Comparison of ENCODE assay signal across 1 cellular context in the genomic region with DNA sequence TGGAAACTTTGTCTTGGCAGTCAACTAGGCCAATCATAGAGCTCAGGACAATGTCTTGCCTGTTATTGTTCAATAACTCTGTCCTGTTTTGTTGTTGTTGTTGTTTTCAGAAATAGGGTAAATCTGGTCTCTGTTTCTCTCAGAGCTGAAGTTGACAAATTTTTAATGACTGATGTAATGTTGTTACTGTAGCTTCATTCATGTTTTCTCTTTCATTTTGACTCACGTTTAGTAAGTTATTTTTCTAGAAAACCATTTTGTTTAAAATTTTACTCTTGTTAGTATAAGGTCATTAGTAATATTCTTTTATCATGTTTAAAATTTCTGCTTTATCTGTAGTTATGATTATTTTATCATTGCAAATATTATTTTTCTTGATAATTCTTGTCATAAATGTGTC.
TF ChIP-seq lines count a peak whose summit lies in the region.

No MANE protein-coding gene starts in this region.

TF ChIP-seq in GM12878, 131 proteins besides CTCF, POLR2A, EP300 and RAD21:
- TF ChIP-seq HDAC6 (IDR thresholded peaks at IDR 0.05; ENCODE audit: unreplicated experiment) (no peak), RFX5 (IDR thresholded peaks at IDR 0.05; ENCODE audit: low read depth, low read length) (no peak), FOXK2 (IDR thresholded peaks at IDR 0.05) (no peak), GATAD2B (conservative IDR thresholded peaks at IDR 0.05; ENCODE audit: low read depth) (no peak), BRCA1 (IDR thresholded peaks at IDR 0.05; ENCODE audit: low read depth, low read length) (no peak), ATF7 (IDR thresholded peaks at IDR 0.05; ENCODE audit: low read depth) (peak; percentile 56), YY1 (IDR thresholded peaks at IDR 0.05; ENCODE audit: low read depth, low read length) (no peak), JUNB (IDR thresholded peaks at IDR 0.05) (peak; percentile 54)
